ENCODE assay signal across 18 cellular contexts in genomic region chr6:35142578-35142977, GRCh38. TPM values are rescaled to one million over a fixed set of nuclear protein-coding genes. Genes with fewer than 3 reads are reported as not detected.
DNase-seq lines count a peak whose midpoint lies in the region; FAIRE-seq and TF ChIP-seq lines count a peak whose summit lies in the region.
"Had no signal": no experiment of that assay in that cellular context is flagged by ENCODE, and none has a peak within 500 bp of the region (broad histone marks: within the 10 kb centered on the region; RNA-seq: fewer than 3 reads in every experiment).

No MANE protein-coding gene starts in this region.

- H3K9ac ChIP-seq in neural progenitor cell, result no peak overlapping the region

- H3K27ac Mint-ChIP-seq in HFFc6 (peak overlapping the region; percentile 50), neural progenitor cell (no peak overlapping the region)
- H3K27ac Mint-ChIP-seq: activated naive CD4-positive, alpha-beta T cell treated with anti-CD3 and anti-CD28 coated beads, Interleukin-2, amount 50 U/mL, for 72 hours; nephron progenitor cell had no signal

- peaks cover 2% of the 10 kb centered on the region; the same call in 1 of the 2 replicates for H3K27me3 Mint-ChIP-seq in HFFc6 (ENCODE audit: insufficient read depth)
- H3K27me3 Mint-ChIP-seq in neural progenitor cell (ENCODE audit: insufficient read depth, low read depth), result peaks cover 7% of the 10 kb centered on the region

- intact Hi-C loops in PC-9 (cut with micrococcal nuclease; ENCODE audit: unreplicated experiment), result loop anchor here (5.0 to 10.0 kb wide), 5 partner anchors 268 to 895 kb away; partner anchors contain the start of genes PACSIN1 and SMIM29

- no peaks in the 10 kb centered on the region for H3K9me2 ChIP-seq in PC-9 (ENCODE audit: insufficient read depth)

- FAIRE-seq in RCC 7860 (lab: Jason Lieb, UNC), result no peak
- FAIRE-seq: GM18507 had no signal

- CTCF ChIA-PET in PC-9 (lab: Charles Lee), result interaction anchor here (0.6 kb wide), 1 partner anchor 64 kb away, joined by 7 read pairs; no protein-coding TSS in a partner anchor

- POLR2A ChIA-PET in PC-9 (lab: Charles Lee; ENCODE audit: unreplicated experiment), result no interaction called here

- H3K4me1 ChIP-seq in PC-9 (replicated peaks; ENCODE audit: insufficient read depth) (peaks cover 17% of the 10 kb centered on the region), neural progenitor cell (peaks cover 17% of the 10 kb centered on the region)

- H3K36me3 ChIP-seq in PC-9 (ENCODE audit: low read depth) (no peaks in the 10 kb centered on the region), neural progenitor cell (no peaks in the 10 kb centered on the region)

- H3K27ac ChIP-seq in PC-9 (peak overlapping the region; percentile 27; the same call in 1 of the 2 replicates), neural progenitor cell (no peak overlapping the region)

- DNase-seq in CD1c-positive myeloid dendritic cell (ENCODE audit: extremely low spot score), result peak; percentile 38
- DNase-seq in HFFc6, result peak; percentile 48
- peak; percentile 19 to 83 for DNase-seq in PC-9
- peak; percentile 71 for DNase-seq in kidney tubule cell (ENCODE audit: low spot score)
- DNase-seq in pons (ENCODE audit: low spot score), result no peak
- DNase-seq in neural progenitor cell (ENCODE audit: low spot score), result no peak
- DNase-seq in RCC 7860 (ENCODE audit: low spot score), result no peak
- no peak for DNase-seq in NCI-H526 (lab: John Stamatoyannopoulos, UW)
- DNase-seq: activated CD4-positive, alpha-beta T cell treated with anti-CD3 and anti-CD28 coated beads, Interleukin-2, amount 50 U/mL, for 4 hours; DMS 273 treated with DMSO at 0.1 percent for 48 hours; islet precursor cell; NCI-H1436 treated with DMSO at 0.1 percent for 48 hours; NCI-H2227 treated with DMSO at 0.1 percent for 48 hours; nephron progenitor cell; SIG-M5 had no signal

- H3K4me1 Mint-ChIP-seq in HFFc6 (ENCODE audit: low read depth) (peaks cover 59% of the 10 kb centered on the region), neural progenitor cell (peaks cover 36% of the 10 kb centered on the region)

- H3K9me3 ChIP-seq in PC-9 (ENCODE audit: insufficient read depth, low read depth) (no peaks in the 10 kb centered on the region), neural progenitor cell (ENCODE audit: low read depth) (no peaks in the 10 kb centered on the region)

- H3K36me3 Mint-ChIP-seq in HFFc6 (ENCODE audit: low read depth), result no peaks in the 10 kb centered on the region
- no peaks in the 10 kb centered on the region for H3K36me3 Mint-ChIP-seq in neural progenitor cell
- H3K36me3 Mint-ChIP-seq: activated naive CD4-positive, alpha-beta T cell treated with anti-CD3 and anti-CD28 coated beads, Interleukin-2, amount 50 U/mL, for 72 hours; IgD-negative memory B cell had no signal

- no peak overlapping the region for H3K4me3 ChIP-seq in PC-9
- H3K4me3 ChIP-seq in neural progenitor cell, result no peak overlapping the region

- TF ChIP-seq CTCF in HFFc6 (IDR thresholded peaks at IDR 0.05), result no peak
- no peak for TF ChIP-seq CTCF in PC-9 (conservative IDR thresholded peaks at IDR 0.05)
- TF ChIP-seq CTCF in neural progenitor cell (IDR thresholded peaks at IDR 0.05), result no peak

- BruUV-seq in PC-9 (replicated peaks; lab: Mats Ljungman, UMichigan), result no TSS peak

- H4K20me1 ChIP-seq in PC-9 (ENCODE audit: insufficient read depth) (no peaks in the 10 kb centered on the region), neural progenitor cell (ENCODE audit: low read depth) (no peaks in the 10 kb centered on the region)

- H3K27me3 ChIP-seq in PC-9 (ENCODE audit: insufficient read depth, low read depth) (no peaks in the 10 kb centered on the region), neural progenitor cell (no peaks in the 10 kb centered on the region)

- H3K79me2 ChIP-seq in PC-9 (ENCODE audit: low read depth) (no peaks in the 10 kb centered on the region), neural progenitor cell (ENCODE audit: low read depth) (no peaks in the 10 kb centered on the region)

- H2AFZ ChIP-seq in PC-9 (no peak overlapping the region), neural progenitor cell (replicated peaks) (no peak overlapping the region)

- H3K4me3 Mint-ChIP-seq in HFFc6 (no peak overlapping the region), neural progenitor cell (no peak overlapping the region)
- H3K4me3 Mint-ChIP-seq: nephron progenitor cell had no signal

- H3F3A ChIP-seq in PC-9 (ENCODE audit: insufficient read depth, low read depth) (peaks cover 13% of the 10 kb centered on the region; the same call in 1 of the 2 replicates), neural progenitor cell (ENCODE audit: low read depth) (peaks cover 11% of the 10 kb centered on the region)

- H3K4me2 ChIP-seq in PC-9 (peak overlapping the region; percentile 22; the same call in 1 of the 2 replicates), neural progenitor cell (no peak overlapping the region)

- no peaks in the 10 kb centered on the region for H3K9me3 Mint-ChIP-seq in HFFc6
- no peaks in the 10 kb centered on the region for H3K9me3 Mint-ChIP-seq in neural progenitor cell
- H3K9me3 Mint-ChIP-seq: activated naive CD4-positive, alpha-beta T cell treated with anti-CD3 and anti-CD28 coated beads, Interleukin-2, amount 50 U/mL, for 72 hours; IgD-negative memory B cell; nephron progenitor cell had no signal

RNA-seq across cellular contexts. Expression of gene TCP11, which starts 1.4 kb away (rescaled TPM):
- total RNA-seq in HFFc6 (2021; fragmentation: NEBNext Ultra II Directional; extraction: Animal tissue kit (Norgen Biotek cat#: 25700)), result under 1 TPM; 0.31 to 0.70 (median 0.37) TPM
- total RNA-seq in PC-9 (2021) (not detected in 2 replicates), neural progenitor cell (ENCODE audit: low replicate concordance) (0.25 TPM in 1 of 2 replicates, not detected in the other)
- total RNA-seq: activated naive CD4-positive, alpha-beta T cell treated with anti-CD3 and anti-CD28 coated beads, Interleukin-2, amount 50 U/mL, for 72 hours had no signal

Comparison
In these comparisons a context has a peak if more than half of its experiments do, and no peak if none do; other contexts are left out.
1. DNase-seq: peak in CD1c-positive myeloid dendritic cell (single experiment), HFFc6 (single experiment), PC-9 (2 of 2) and kidney tubule cell (single experiment); none in pons (single experiment), neural progenitor cell (single experiment), RCC 7860 (single experiment) and NCI-H526 (0 of 2).